ENCODE assay signal across 28 cellular contexts in the genomic region with DNA sequence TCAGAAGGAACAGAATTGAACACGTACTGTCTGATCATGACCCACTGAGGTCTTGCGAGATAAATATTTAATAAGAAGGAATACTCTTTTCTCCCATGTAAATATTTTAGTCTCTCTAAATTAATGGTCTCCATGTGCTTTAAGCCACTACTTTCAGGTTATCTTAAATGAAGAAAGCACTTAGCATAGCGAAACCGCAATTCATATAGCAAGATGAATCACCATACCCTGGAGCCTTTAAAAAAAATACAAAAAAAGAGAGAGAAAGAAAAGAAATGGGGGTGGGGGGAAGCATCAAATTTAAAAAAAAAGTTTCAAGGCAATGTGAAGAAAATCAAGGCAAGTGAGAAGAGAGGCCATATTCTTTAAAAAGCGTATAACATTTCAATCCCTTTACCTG.
"Had no signal": no experiment of that assay in that cellular context is flagged by ENCODE, and none has a peak within 500 bp of the region (broad histone marks: within the 10 kb centered on the region; RNA-seq: fewer than 3 reads in every experiment).

No MANE protein-coding gene starts in this region.

- ATAC-seq: activated CD4-positive, alpha-beta T cell treated with anti-CD3 and anti-CD28 coated beads for 36 hours; gastroesophageal sphincter; left colon; naive thymus-derived CD4-positive, alpha-beta T cell; pancreas; sciatic nerve; stimulated activated naive CD8-positive, alpha-beta T cell treated with anti-CD3 and anti-CD28 coated beads, Interleukin-15, amount 100 ng/mL, for 72 hours; upper lobe of right lung had no signal

- H3K36me3 ChIP-seq: colonic mucosa, prostate gland, thyroid gland, upper lobe of right lung had no signal

- H3K27me3 ChIP-seq: ascending aorta, cardiac muscle cell, colonic mucosa, dorsolateral prefrontal cortex, gastroesophageal sphincter, hepatocyte, pancreas, thyroid gland, upper lobe of right lung had no signal

- H3K9me3 ChIP-seq: ascending aorta, colonic mucosa, gastroesophageal sphincter, pancreas, prostate gland, thyroid gland, upper lobe of right lung had no signal

- H3K27ac ChIP-seq: ascending aorta, cardiac muscle cell, colonic mucosa, hepatocyte, pancreas, prostate gland, thyroid gland, upper lobe of right lung had no signal

- H3K4me1 ChIP-seq: ascending aorta, colonic mucosa, gastroesophageal sphincter, pancreas, prostate gland, thyroid gland, upper lobe of right lung had no signal

- DNase-seq: activated CD4-positive, alpha-beta T cell treated with anti-CD3 and anti-CD28 coated beads for 36 hours; activated CD4-positive, alpha-beta T cell treated with anti-CD3 and anti-CD28 coated beads, Interleukin-2, amount 50 U/mL, for 4 hours; activated CD4-positive, CD25-positive, alpha-beta regulatory T cell; activated effector memory CD4-positive, alpha-beta T cell treated with Interleukin-2 at 50 U/mL for 16 hours; activated naive CD4-positive, alpha-beta T cell treated with Interleukin-2 at 50 U/mL for 16 hours; colonic mucosa; effector memory CD4-positive, alpha-beta T cell; erythroblast; islet precursor cell; left colon; mammary epithelial cell; naive thymus-derived CD4-positive, alpha-beta T cell; pancreas; retina; stimulated activated CD4-positive, alpha-beta T cell treated with anti-CD3 and anti-CD28 coated beads, Interleukin-12 subunit alpha, Interleukin-12 subunit beta, amount 100 ng/mL, for 4 hours; stimulated activated CD4-positive, alpha-beta T cell treated with anti-CD3 and anti-CD28 coated beads, Interleukin-4, amount 100 ng/mL, for 1 hour; stimulated activated naive CD8-positive, alpha-beta T cell treated with anti-CD3 and anti-CD28 coated beads, Interleukin-15, amount 100 ng/mL, for 72 hours; substantia nigra; thyroid gland; upper lobe of right lung had no signal

- H3K4me3 ChIP-seq: ascending aorta, cardiac muscle cell, colonic mucosa, dorsolateral prefrontal cortex, gastroesophageal sphincter, hepatocyte, pancreas, prostate gland, skin epidermis, thyroid gland, upper lobe of right lung had no signal

- H3K4me2 ChIP-seq: hepatocyte had no signal

- H3K79me2 ChIP-seq: hepatocyte had no signal

- H2AFZ ChIP-seq: hepatocyte had no signal
